In genomic region chr3:126911162-126912026, GRCh38 we compare ENCODE assay signal across 8 cellular contexts.
DNase-seq lines count a peak whose midpoint lies in the region; ATAC-seq lines count a peak whose summit lies in the region.

No MANE protein-coding gene starts in this region.

- H3K36me3 Mint-ChIP-seq in CD4-positive, CD25-positive, alpha-beta regulatory T cell = peaks cover 12% of the 10 kb centered on the region
- H3K36me3 Mint-ChIP-seq in T-helper 1 cell treated with Interleukin-12 subunit alpha and Interleukin-12 subunit beta and Interleukin-4 antibody, amounts not matched to agents 30 μg/mL and 1 μg/mL, for 36 hours (ENCODE audit: low read depth) = peaks cover 14% of the 10 kb centered on the region

- H3K9me3 Mint-ChIP-seq in CD4-positive, CD25-positive, alpha-beta regulatory T cell = peaks cover 0 to 2% (median 0%) of the 10 kb centered on the region in 7 donors
- H3K9me3 Mint-ChIP-seq in T-helper 1 cell treated with Interleukin-12 subunit alpha and Interleukin-12 subunit beta and Interleukin-4 antibody, amounts not matched to agents 30 μg/mL and 1 μg/mL, for 36 hours = no peaks in the 10 kb centered on the region

- H3K27ac Mint-ChIP-seq in CD4-positive, CD25-positive, alpha-beta regulatory T cell = peak overlapping the region; percentile 87 to 95 (median 88)
- peak overlapping the region; percentile 98 for H3K27ac Mint-ChIP-seq in T-helper 1 cell treated with Interleukin-12 subunit alpha and Interleukin-12 subunit beta and Interleukin-4 antibody, amounts not matched to agents 30 μg/mL and 1 μg/mL, for 36 hours

- H3K4me1 Mint-ChIP-seq in CD4-positive, CD25-positive, alpha-beta regulatory T cell = peaks cover 12 to 46% (median 29%) of the 10 kb centered on the region in 4 donors
- peaks cover 50% of the 10 kb centered on the region for H3K4me1 Mint-ChIP-seq in T-helper 1 cell treated with Interleukin-12 subunit alpha and Interleukin-12 subunit beta and Interleukin-4 antibody, amounts not matched to agents 30 μg/mL and 1 μg/mL, for 36 hours (ENCODE audit: low read depth)

- peak; percentile 84 to 90 for ATAC-seq in CD4-positive, CD25-positive, alpha-beta regulatory T cell (ENCODE audit: low read depth in 2 of 2)
- ATAC-seq in GM19467 (IDR thresholded peaks at IDR 0.05; ENCODE audit: unreplicated experiment) = peak; percentile 93
- ATAC-seq in HG03558 (IDR thresholded peaks at IDR 0.05; ENCODE audit: extremely low read depth, unreplicated experiment) = peak; percentile 94

- H3K36me3 ChIP-seq in CD4-positive, CD25-positive, alpha-beta regulatory T cell (ENCODE audit: control insufficient read depth, insufficient read depth, low read length) = no peaks in the 10 kb centered on the region

- peak overlapping the region; percentile 15 to 70 (median 52) for H3K4me3 Mint-ChIP-seq in CD4-positive, CD25-positive, alpha-beta regulatory T cell
- peak overlapping the region; percentile 82 for H3K4me3 Mint-ChIP-seq in T-helper 1 cell treated with Interleukin-12 subunit alpha and Interleukin-12 subunit beta and Interleukin-4 antibody, amounts not matched to agents 30 μg/mL and 1 μg/mL, for 36 hours

- peaks cover 26% of the 10 kb centered on the region for H3K4me1 ChIP-seq in CD4-positive, CD25-positive, alpha-beta regulatory T cell (ENCODE audit: control insufficient read depth, insufficient read depth, low read length, poor library complexity, severe bottlenecking)

- no peak overlapping the region for H3K4me3 ChIP-seq in CD4-positive, CD25-positive, alpha-beta regulatory T cell (ENCODE audit: low read depth, low read length)

- DNase-seq in CD4-positive, CD25-positive, alpha-beta regulatory T cell = peak; percentile 30 to 92 (median 59)
- peak; percentile 43 for DNase-seq in amniotic stem cell (lab: John Stamatoyannopoulos, UW)
- peak; percentile 87 for DNase-seq in islet precursor cell
- DNase-seq in stimulated activated CD4-positive, alpha-beta T cell treated with anti-CD3 and anti-CD28 coated beads, Interleukin-4, amount 100 ng/mL, for 48 hours (ENCODE audit: low read depth in 2 of 2) = peak; percentile 42 to 52
- DNase-seq in NCI-H2107 (lab: John Stamatoyannopoulos, UW) = no peak

- no peaks in the 10 kb centered on the region for H3K9me3 ChIP-seq in CD4-positive, CD25-positive, alpha-beta regulatory T cell (ENCODE audit: control insufficient read depth in 2 of 2, low read length in 2 of 2)

- H3K27me3 Mint-ChIP-seq in CD4-positive, CD25-positive, alpha-beta regulatory T cell = no peaks in the 10 kb centered on the region
- peaks cover 7% of the 10 kb centered on the region for H3K27me3 Mint-ChIP-seq in T-helper 1 cell treated with Interleukin-12 subunit alpha and Interleukin-12 subunit beta and Interleukin-4 antibody, amounts not matched to agents 30 μg/mL and 1 μg/mL, for 36 hours (ENCODE audit: low read depth)

- peak overlapping the region; percentile 70 for H3K27ac ChIP-seq in CD4-positive, CD25-positive, alpha-beta regulatory T cell (ENCODE audit: insufficient read depth, low read length, poor library complexity, severe bottlenecking)

- H3K27me3 ChIP-seq in CD4-positive, CD25-positive, alpha-beta regulatory T cell (ENCODE audit: control insufficient read depth, insufficient read depth, low read length) = no peaks in the 10 kb centered on the region
